Comparison of ENCODE assay signal across 1 cellular context in the genomic region with DNA sequence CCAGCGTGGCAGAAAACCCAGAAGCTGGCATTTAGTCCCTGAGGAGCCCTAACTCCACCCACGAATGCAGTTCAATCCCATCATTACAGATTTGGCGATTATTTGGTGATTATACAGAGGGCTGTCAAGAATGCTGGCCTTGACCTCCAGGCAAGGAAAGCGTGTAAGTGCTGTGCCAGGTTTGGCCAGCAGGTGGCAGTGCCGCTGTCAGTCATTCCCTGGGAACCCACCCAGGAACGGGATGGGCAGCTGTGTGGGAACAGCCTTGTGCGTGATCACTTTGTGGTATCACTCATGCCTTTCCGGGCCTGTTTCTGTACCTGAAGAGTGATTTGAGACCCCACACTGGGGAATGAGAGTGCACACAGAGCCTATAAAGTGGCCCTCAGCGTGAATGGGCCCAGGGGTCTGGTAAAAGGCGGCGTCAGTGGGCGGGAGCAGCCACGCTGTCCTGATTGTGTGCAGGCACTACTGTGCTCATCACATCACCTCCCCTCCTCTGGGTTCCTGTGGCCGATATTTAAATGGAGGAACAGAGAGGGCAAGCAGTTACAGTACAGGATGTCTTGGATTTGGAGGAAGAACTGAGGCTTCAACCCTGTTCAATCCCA.
TF ChIP-seq lines count a peak whose summit lies in the region.

No MANE protein-coding gene starts in this region.

TF ChIP-seq in K562, 482 proteins besides CTCF, POLR2A, EP300 and RAD21 (continued from another document):
- TF ChIP-seq, protein P1, sequence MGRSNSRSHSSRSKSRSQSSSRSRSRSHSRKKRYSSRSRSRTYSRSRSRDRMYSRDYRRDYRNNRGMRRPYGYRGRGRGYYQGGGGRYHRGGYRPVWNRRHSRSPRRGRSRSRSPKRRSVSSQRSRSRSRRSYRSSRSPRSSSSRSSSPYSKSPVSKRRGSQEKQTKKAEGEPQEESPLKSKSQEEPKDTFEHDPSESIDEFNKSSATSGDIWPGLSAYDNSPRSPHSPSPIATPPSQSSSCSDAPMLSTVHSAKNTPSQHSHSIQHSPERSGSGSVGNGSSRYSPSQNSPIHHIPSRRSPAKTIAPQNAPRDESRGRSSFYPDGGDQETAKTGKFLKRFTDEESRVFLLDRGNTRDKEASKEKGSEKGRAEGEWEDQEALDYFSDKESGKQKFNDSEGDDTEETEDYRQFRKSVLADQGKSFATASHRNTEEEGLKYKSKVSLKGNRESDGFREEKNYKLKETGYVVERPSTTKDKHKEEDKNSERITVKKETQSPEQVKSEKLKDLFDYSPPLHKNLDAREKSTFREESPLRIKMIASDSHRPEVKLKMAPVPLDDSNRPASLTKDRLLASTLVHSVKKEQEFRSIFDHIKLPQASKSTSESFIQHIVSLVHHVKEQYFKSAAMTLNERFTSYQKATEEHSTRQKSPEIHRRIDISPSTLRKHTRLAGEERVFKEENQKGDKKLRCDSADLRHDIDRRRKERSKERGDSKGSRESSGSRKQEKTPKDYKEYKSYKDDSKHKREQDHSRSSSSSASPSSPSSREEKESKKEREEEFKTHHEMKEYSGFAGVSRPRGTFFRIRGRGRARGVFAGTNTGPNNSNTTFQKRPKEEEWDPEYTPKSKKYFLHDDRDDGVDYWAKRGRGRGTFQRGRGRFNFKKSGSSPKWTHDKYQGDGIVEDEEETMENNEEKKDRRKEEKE (IDR thresholded peaks at IDR 0.05; ENCODE audit: borderline replicate concordance in 1 of 2, control insufficient read depth in 1 of 2, low read depth in 2 of 2, low read length in 1 of 2), result no peak
- TF ChIP-seq SPI1 (IDR thresholded peaks at IDR 0.05; ENCODE audit: borderline replicate concordance, low read depth, low read length), result no peak
- TF ChIP-seq, protein P2, sequence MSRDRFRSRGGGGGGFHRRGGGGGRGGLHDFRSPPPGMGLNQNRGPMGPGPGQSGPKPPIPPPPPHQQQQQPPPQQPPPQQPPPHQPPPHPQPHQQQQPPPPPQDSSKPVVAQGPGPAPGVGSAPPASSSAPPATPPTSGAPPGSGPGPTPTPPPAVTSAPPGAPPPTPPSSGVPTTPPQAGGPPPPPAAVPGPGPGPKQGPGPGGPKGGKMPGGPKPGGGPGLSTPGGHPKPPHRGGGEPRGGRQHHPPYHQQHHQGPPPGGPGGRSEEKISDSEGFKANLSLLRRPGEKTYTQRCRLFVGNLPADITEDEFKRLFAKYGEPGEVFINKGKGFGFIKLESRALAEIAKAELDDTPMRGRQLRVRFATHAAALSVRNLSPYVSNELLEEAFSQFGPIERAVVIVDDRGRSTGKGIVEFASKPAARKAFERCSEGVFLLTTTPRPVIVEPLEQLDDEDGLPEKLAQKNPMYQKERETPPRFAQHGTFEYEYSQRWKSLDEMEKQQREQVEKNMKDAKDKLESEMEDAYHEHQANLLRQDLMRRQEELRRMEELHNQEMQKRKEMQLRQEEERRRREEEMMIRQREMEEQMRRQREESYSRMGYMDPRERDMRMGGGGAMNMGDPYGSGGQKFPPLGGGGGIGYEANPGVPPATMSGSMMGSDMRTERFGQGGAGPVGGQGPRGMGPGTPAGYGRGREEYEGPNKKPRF (IDR thresholded peaks at IDR 0.05; ENCODE audit: low read depth, low read length), result no peak
- peak; percentile 75 for TF ChIP-seq SMC3 (conservative IDR thresholded peaks at IDR 0.05; ENCODE audit: insufficient read depth, low read depth, low read length)
- no peak for TF ChIP-seq PRPF4 (IDR thresholded peaks at IDR 0.05; ENCODE audit: insufficient read depth, low read depth, low read length, poor library complexity, severe bottlenecking)
- no peak for TF ChIP-seq FOXK2 (conservative IDR thresholded peaks at IDR 0.05 in 1 of 2, IDR thresholded peaks at IDR 0.05 in 1 of 2; ENCODE audit: low read depth in 2 of 2)
- TF ChIP-seq CREM (IDR thresholded peaks at IDR 0.05; ENCODE audit: low read depth), result no peak
- TF ChIP-seq LARP7 (IDR thresholded peaks at IDR 0.05), result no peak
- no peak for TF ChIP-seq SOX6 (IDR thresholded peaks at IDR 0.05)
- TF ChIP-seq, protein P3, sequence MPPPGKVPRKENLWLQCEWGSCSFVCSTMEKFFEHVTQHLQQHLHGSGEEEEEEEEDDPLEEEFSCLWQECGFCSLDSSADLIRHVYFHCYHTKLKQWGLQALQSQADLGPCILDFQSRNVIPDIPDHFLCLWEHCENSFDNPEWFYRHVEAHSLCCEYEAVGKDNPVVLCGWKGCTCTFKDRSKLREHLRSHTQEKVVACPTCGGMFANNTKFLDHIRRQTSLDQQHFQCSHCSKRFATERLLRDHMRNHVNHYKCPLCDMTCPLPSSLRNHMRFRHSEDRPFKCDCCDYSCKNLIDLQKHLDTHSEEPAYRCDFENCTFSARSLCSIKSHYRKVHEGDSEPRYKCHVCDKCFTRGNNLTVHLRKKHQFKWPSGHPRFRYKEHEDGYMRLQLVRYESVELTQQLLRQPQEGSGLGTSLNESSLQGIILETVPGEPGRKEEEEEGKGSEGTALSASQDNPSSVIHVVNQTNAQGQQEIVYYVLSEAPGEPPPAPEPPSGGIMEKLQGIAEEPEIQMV (tag; conservative IDR thresholded peaks at IDR 0.05; ENCODE audit: low read depth), result no peak
- TF ChIP-seq NBN (IDR thresholded peaks at IDR 0.05; ENCODE audit: low read depth), result no peak
- TF ChIP-seq XRCC4 (IDR thresholded peaks at IDR 0.05; ENCODE audit: extremely low read depth, insufficient read depth, insufficient read length), result no peak
- TF ChIP-seq, protein P4, sequence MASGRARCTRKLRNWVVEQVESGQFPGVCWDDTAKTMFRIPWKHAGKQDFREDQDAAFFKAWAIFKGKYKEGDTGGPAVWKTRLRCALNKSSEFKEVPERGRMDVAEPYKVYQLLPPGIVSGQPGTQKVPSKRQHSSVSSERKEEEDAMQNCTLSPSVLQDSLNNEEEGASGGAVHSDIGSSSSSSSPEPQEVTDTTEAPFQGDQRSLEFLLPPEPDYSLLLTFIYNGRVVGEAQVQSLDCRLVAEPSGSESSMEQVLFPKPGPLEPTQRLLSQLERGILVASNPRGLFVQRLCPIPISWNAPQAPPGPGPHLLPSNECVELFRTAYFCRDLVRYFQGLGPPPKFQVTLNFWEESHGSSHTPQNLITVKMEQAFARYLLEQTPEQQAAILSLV (tag; IDR thresholded peaks at IDR 0.05), result no peak
- TF ChIP-seq, protein P5, sequence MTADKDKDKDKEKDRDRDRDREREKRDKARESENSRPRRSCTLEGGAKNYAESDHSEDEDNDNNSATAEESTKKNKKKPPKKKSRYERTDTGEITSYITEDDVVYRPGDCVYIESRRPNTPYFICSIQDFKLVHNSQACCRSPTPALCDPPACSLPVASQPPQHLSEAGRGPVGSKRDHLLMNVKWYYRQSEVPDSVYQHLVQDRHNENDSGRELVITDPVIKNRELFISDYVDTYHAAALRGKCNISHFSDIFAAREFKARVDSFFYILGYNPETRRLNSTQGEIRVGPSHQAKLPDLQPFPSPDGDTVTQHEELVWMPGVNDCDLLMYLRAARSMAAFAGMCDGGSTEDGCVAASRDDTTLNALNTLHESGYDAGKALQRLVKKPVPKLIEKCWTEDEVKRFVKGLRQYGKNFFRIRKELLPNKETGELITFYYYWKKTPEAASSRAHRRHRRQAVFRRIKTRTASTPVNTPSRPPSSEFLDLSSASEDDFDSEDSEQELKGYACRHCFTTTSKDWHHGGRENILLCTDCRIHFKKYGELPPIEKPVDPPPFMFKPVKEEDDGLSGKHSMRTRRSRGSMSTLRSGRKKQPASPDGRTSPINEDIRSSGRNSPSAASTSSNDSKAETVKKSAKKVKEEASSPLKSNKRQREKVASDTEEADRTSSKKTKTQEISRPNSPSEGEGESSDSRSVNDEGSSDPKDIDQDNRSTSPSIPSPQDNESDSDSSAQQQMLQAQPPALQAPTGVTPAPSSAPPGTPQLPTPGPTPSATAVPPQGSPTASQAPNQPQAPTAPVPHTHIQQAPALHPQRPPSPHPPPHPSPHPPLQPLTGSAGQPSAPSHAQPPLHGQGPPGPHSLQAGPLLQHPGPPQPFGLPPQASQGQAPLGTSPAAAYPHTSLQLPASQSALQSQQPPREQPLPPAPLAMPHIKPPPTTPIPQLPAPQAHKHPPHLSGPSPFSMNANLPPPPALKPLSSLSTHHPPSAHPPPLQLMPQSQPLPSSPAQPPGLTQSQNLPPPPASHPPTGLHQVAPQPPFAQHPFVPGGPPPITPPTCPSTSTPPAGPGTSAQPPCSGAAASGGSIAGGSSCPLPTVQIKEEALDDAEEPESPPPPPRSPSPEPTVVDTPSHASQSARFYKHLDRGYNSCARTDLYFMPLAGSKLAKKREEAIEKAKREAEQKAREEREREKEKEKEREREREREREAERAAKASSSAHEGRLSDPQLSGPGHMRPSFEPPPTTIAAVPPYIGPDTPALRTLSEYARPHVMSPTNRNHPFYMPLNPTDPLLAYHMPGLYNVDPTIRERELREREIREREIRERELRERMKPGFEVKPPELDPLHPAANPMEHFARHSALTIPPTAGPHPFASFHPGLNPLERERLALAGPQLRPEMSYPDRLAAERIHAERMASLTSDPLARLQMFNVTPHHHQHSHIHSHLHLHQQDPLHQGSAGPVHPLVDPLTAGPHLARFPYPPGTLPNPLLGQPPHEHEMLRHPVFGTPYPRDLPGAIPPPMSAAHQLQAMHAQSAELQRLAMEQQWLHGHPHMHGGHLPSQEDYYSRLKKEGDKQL (CRISPR knock-in tag; IDR thresholded peaks at IDR 0.05; ENCODE audit: borderline replicate concordance), result no peak
- TF ChIP-seq, protein P6, sequence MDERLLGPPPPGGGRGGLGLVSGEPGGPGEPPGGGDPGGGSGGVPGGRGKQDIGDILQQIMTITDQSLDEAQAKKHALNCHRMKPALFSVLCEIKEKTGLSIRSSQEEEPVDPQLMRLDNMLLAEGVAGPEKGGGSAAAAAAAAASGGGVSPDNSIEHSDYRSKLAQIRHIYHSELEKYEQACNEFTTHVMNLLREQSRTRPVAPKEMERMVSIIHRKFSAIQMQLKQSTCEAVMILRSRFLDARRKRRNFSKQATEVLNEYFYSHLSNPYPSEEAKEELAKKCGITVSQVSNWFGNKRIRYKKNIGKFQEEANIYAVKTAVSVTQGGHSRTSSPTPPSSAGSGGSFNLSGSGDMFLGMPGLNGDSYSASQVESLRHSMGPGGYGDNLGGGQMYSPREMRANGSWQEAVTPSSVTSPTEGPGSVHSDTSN (CRISPR knock-in tag; IDR thresholded peaks at IDR 0.05; ENCODE audit: low read depth), result peak; percentile 77
- TF ChIP-seq, protein P6 (tag; conservative IDR thresholded peaks at IDR 0.05; ENCODE audit: low read depth), result peak; percentile 90
- TF ChIP-seq, protein P7, sequence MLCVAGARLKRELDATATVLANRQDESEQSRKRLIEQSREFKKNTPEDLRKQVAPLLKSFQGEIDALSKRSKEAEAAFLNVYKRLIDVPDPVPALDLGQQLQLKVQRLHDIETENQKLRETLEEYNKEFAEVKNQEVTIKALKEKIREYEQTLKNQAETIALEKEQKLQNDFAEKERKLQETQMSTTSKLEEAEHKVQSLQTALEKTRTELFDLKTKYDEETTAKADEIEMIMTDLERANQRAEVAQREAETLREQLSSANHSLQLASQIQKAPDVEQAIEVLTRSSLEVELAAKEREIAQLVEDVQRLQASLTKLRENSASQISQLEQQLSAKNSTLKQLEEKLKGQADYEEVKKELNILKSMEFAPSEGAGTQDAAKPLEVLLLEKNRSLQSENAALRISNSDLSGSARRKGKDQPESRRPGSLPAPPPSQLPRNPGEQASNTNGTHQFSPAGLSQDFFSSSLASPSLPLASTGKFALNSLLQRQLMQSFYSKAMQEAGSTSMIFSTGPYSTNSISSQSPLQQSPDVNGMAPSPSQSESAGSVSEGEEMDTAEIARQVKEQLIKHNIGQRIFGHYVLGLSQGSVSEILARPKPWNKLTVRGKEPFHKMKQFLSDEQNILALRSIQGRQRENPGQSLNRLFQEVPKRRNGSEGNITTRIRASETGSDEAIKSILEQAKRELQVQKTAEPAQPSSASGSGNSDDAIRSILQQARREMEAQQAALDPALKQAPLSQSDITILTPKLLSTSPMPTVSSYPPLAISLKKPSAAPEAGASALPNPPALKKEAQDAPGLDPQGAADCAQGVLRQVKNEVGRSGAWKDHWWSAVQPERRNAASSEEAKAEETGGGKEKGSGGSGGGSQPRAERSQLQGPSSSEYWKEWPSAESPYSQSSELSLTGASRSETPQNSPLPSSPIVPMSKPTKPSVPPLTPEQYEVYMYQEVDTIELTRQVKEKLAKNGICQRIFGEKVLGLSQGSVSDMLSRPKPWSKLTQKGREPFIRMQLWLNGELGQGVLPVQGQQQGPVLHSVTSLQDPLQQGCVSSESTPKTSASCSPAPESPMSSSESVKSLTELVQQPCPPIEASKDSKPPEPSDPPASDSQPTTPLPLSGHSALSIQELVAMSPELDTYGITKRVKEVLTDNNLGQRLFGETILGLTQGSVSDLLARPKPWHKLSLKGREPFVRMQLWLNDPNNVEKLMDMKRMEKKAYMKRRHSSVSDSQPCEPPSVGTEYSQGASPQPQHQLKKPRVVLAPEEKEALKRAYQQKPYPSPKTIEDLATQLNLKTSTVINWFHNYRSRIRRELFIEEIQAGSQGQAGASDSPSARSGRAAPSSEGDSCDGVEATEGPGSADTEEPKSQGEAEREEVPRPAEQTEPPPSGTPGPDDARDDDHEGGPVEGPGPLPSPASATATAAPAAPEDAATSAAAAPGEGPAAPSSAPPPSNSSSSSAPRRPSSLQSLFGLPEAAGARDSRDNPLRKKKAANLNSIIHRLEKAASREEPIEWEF (CRISPR knock-in tag; IDR thresholded peaks at IDR 0.05), result no peak
- TF ChIP-seq TAF15 (IDR thresholded peaks at IDR 0.05; ENCODE audit: low read depth, low read length), result no peak
- TF ChIP-seq ZNF165 (CRISPR knock-in tag; IDR thresholded peaks at IDR 0.05; ENCODE audit: borderline replicate concordance), result no peak
- TF ChIP-seq MTF1 (CRISPR knock-in tag; IDR thresholded peaks at IDR 0.05; ENCODE audit: borderline replicate concordance), result no peak
- no peak for TF ChIP-seq MAFG (tag; conservative IDR thresholded peaks at IDR 0.05)
- no peak for TF ChIP-seq ZFP1 (CRISPR knock-in tag; IDR thresholded peaks at IDR 0.05)
- TF ChIP-seq SAFB2 (IDR thresholded peaks at IDR 0.05; ENCODE audit: borderline replicate concordance, low read depth, low read length, severe bottlenecking), result no peak
- TF ChIP-seq, protein P8, sequence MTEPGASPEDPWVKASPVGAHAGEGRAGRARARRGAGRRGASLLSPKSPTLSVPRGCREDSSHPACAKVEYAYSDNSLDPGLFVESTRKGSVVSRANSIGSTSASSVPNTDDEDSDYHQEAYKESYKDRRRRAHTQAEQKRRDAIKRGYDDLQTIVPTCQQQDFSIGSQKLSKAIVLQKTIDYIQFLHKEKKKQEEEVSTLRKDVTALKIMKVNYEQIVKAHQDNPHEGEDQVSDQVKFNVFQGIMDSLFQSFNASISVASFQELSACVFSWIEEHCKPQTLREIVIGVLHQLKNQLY (CRISPR knock-in tag; conservative IDR thresholded peaks at IDR 0.05), result no peak
- TF ChIP-seq RBM22 (IDR thresholded peaks at IDR 0.05; ENCODE audit: low read depth, low read length, poor library complexity, severe bottlenecking), result no peak
- TF ChIP-seq ZNF507 (tag; conservative IDR thresholded peaks at IDR 0.05), result no peak
- TF ChIP-seq MTA1 (IDR thresholded peaks at IDR 0.05; ENCODE audit: borderline replicate concordance), result no peak
- no peak for TF ChIP-seq HNRNPK (IDR thresholded peaks at IDR 0.05; ENCODE audit: low read depth, low read length, poor library complexity, severe bottlenecking)
- TF ChIP-seq E2F3 (CRISPR knock-in tag; IDR thresholded peaks at IDR 0.05), result no peak
TF ChIP-seq in K562: peak in this region for 9.
